In the genomic region with DNA sequence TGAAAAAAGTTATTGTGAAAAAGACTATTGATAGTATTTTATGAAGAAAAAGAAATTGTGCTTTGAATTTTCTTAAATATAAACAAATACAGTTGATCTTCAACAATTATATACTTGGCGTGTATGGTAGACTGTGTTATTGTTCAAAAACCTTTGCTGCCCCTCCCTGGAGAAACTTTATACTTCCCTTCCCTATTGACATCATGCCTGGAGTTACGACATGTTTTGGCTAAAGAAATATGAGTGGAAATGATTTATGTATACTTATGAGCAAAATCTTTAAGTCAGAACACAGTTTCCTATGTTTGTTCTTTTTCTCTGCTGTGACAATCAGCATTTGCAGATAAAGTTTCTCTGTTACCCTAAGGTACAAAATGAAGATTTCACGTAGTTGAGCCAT, we compare ENCODE assay signal across 11 cellular contexts.
DNase-seq lines count a peak whose midpoint lies in the region; ATAC-seq, FAIRE-seq and TF ChIP-seq lines count a peak whose summit lies in the region.
"Had no signal": no experiment of that assay in that cellular context is flagged by ENCODE, and none has a peak within 500 bp of the region (broad histone marks: within the 10 kb centered on the region; RNA-seq: fewer than 3 reads in every experiment).

No MANE protein-coding gene starts in this region.

- no peaks in the 10 kb centered on the region for H3K27me3 Mint-ChIP-seq in MCF 10A (ENCODE audit: insufficient read depth, unreplicated experiment)

- TF ChIP-seq POLR2A in breast epithelium (IDR thresholded peaks at IDR 0.05) (no peak), K562 (conservative IDR thresholded peaks at IDR 0.05) (no peak)

- peaks cover 5% of the 10 kb centered on the region for H3K36me3 Mint-ChIP-seq in MCF 10A (ENCODE audit: insufficient read depth, unreplicated experiment)
- H3K36me3 Mint-ChIP-seq: natural killer cell had no signal

- POLR2A ChIA-PET in MCF 10A (lab: Yijun Ruan, JAX): interaction anchor here (0.8 to 0.9 kb wide), 2 partner anchors 16 to 328 kb away, joined by 3 read pairs; no protein-coding TSS in a partner anchor
- POLR2A ChIA-PET in K562 (lab: Yijun Ruan, JAX): interaction anchor here (0.6 kb wide), 1 partner anchor 242 kb away, joined by 3 read pairs; no protein-coding TSS in a partner anchor

- no peak overlapping the region for H3K9ac ChIP-seq in K562 (ENCODE audit: insufficient read depth in 1 of 2, low read depth in 2 of 2, low read length in 2 of 2)
- H3K9ac ChIP-seq: BLaER1 treated with 17β-estradiol and CSF1 and Interleukin-3, amounts not matched to agents 10 nM and 100 nM had no signal

- 62% methylated on average over 3 of the region's 3 CpGs for WGBS in K562 (ENCODE audit: insufficient coverage, low coverage, missing lambda C conversion rate)
- WGBS in hepatocyte (ENCODE audit: low lambda C conversion rate, missing lambda C conversion rate): 54% methylated on average over 3 of the region's 3 CpGs

- H4K20me1 ChIP-seq in K562 (replicated peaks; ENCODE audit: control insufficient read depth, insufficient read depth, low read length): no peaks in the 10 kb centered on the region
- H4K20me1 ChIP-seq in hepatocyte (ENCODE audit: insufficient read depth, poor library complexity, severe bottlenecking): no peaks in the 10 kb centered on the region
- H4K20me1 ChIP-seq: BLaER1 treated with 17β-estradiol and CSF1 and Interleukin-3, amounts not matched to agents 10 nM and 100 nM had no signal

- H3K4me3 ChIP-seq in breast epithelium (no peak overlapping the region), K562 (no peak overlapping the region), hepatocyte (no peak overlapping the region), upper lobe of right lung (no peak overlapping the region)
- H3K4me3 ChIP-seq: BLaER1 treated with 17β-estradiol and CSF1 and Interleukin-3, amounts not matched to agents 10 nM and 100 nM had no signal

- H3K9me1 ChIP-seq in K562 (ENCODE audit: control insufficient read depth, insufficient read depth, low read length): no peaks in the 10 kb centered on the region

- H3K4me1 Mint-ChIP-seq in MCF 10A (ENCODE audit: insufficient read depth, unreplicated experiment): peaks cover 5% of the 10 kb centered on the region

- BruUV-seq in MCF 10A (replicated peaks; lab: Mats Ljungman, UMichigan) (no TSS peak), K562 (replicated peaks; lab: Mats Ljungman, UMichigan) (no TSS peak)

- H3K4me3 Mint-ChIP-seq in MCF 10A (ENCODE audit: unreplicated experiment): no peak overlapping the region
- H3K4me3 Mint-ChIP-seq: natural killer cell had no signal

- in situ Hi-C loops in K562 (cut with MboI): loop anchor here (10.0 kb wide), 1 partner anchor 417 kb away; no protein-coding TSS in a partner anchor

- intact Hi-C loops in MCF 10A (cut with micrococcal nuclease) (loop anchor here (1.0 kb wide), 4 partner anchors 185 to 342 kb away; no protein-coding TSS in a partner anchor), breast epithelium (cut with DNase I; ENCODE audit: low total_unique reads) (no loop called here), K562 (cut with micrococcal nuclease) (no loop called here), upper lobe of right lung (cut with DNase I) (no loop called here)

- H3K79me2 ChIP-seq in K562 (ENCODE audit: control insufficient read depth, insufficient read depth, low read length): no peaks in the 10 kb centered on the region
- no peaks in the 10 kb centered on the region for H3K79me2 ChIP-seq in hepatocyte

- H3K27ac Mint-ChIP-seq in MCF 10A (ENCODE audit: low read depth, unreplicated experiment): no peak overlapping the region
- H3K27ac Mint-ChIP-seq: natural killer cell had no signal

- H3K27ac ChIP-seq in breast epithelium (no peak overlapping the region), K562 (ENCODE audit: extremely low read depth, low read depth, low read length) (no peak overlapping the region), hepatocyte (peak overlapping the region; percentile 15), upper lobe of right lung (no peak overlapping the region)
- H3K27ac ChIP-seq: BLaER1 treated with 17β-estradiol and CSF1 and Interleukin-3, amounts not matched to agents 10 nM and 100 nM had no signal

- TF ChIP-seq RAD21 in K562 (CRISPR knock-in tag; conservative IDR thresholded peaks at IDR 0.05 in 1 of 2, IDR thresholded peaks at IDR 0.05 in 1 of 2): peak; percentile 65 to 72

- no peak for TF ChIP-seq EP300 in K562 (IDR thresholded peaks at IDR 0.05; ENCODE audit: low read length)

- H3K9me3 ChIP-seq in breast epithelium (no peaks in the 10 kb centered on the region), K562 (replicated peaks; ENCODE audit: control insufficient read depth, insufficient read depth, low read depth, low read length) (no peaks in the 10 kb centered on the region; the same call in 1 of the 2 replicates), hepatocyte (ENCODE audit: low read depth) (no peaks in the 10 kb centered on the region), upper lobe of right lung (no peaks in the 10 kb centered on the region)

- no peaks in the 10 kb centered on the region for H3K9me2 ChIP-seq in hepatocyte (replicated peaks; ENCODE audit: insufficient read depth)

- H3K36me3 ChIP-seq in breast epithelium: no peaks in the 10 kb centered on the region
- H3K36me3 ChIP-seq in K562 (ENCODE audit: control insufficient read depth, insufficient read depth, low read length): no peaks in the 10 kb centered on the region
- H3K36me3 ChIP-seq in hepatocyte (replicated peaks; ENCODE audit: insufficient read depth, low read depth): no peaks in the 10 kb centered on the region
- no peaks in the 10 kb centered on the region for H3K36me3 ChIP-seq in upper lobe of right lung

- H3K27me3 ChIP-seq in breast epithelium: no peaks in the 10 kb centered on the region
- H3K27me3 ChIP-seq in K562 (ENCODE audit: control insufficient read depth in 2 of 2, insufficient read depth in 2 of 2, low read length in 2 of 2): no peaks in the 10 kb centered on the region
- H3K27me3 ChIP-seq in hepatocyte: no peaks in the 10 kb centered on the region
- no peaks in the 10 kb centered on the region for H3K27me3 ChIP-seq in upper lobe of right lung
- H3K27me3 ChIP-seq: BLaER1 treated with 17β-estradiol and CSF1 and Interleukin-3, amounts not matched to agents 10 nM and 100 nM had no signal

- H3K4me1 ChIP-seq in breast epithelium (no peaks in the 10 kb centered on the region), K562 (replicated peaks in 1 of 2; ENCODE audit: control insufficient read depth in 2 of 2, insufficient read depth in 2 of 2, low read length in 2 of 2) (no peaks in the 10 kb centered on the region), hepatocyte (ENCODE audit: insufficient read depth) (no peaks in the 10 kb centered on the region), upper lobe of right lung (peaks cover 6% of the 10 kb centered on the region)
- H3K4me1 ChIP-seq: BLaER1 treated with 17β-estradiol and CSF1 and Interleukin-3, amounts not matched to agents 10 nM and 100 nM had no signal

- CTCF ChIA-PET in MCF 10A (lab: Yijun Ruan, JAX) (interaction anchor here (0.7 to 3.4 kb wide), 22 partner anchors 9 to 1261 kb away, joined by 3 to 51 read pairs (median 4); a partner anchor contains a TSS), K562 (lab: Yijun Ruan, JAX; ENCODE audit: low intra/inter-chr PET ratio) (interaction anchor here (0.9 to 1.5 kb wide), 2 partner anchors 145 to 343 kb away, joined by 3 to 7 read pairs; no protein-coding TSS in a partner anchor)

- H3K4me2 ChIP-seq in K562 (ENCODE audit: insufficient read depth, low read length): no peak overlapping the region
- H3K4me2 ChIP-seq in hepatocyte: peak overlapping the region; percentile 23
- H3K4me2 ChIP-seq: BLaER1 treated with 17β-estradiol and CSF1 and Interleukin-3, amounts not matched to agents 10 nM and 100 nM had no signal

- H2AFZ ChIP-seq in K562 (ENCODE audit: low read depth, low read length): no peak overlapping the region
- no peak overlapping the region for H2AFZ ChIP-seq in hepatocyte

- TF ChIP-seq CTCF in MCF 10A (IDR thresholded peaks at IDR 0.05; ENCODE audit: unreplicated experiment) (peak; percentile 29), breast epithelium (IDR thresholded peaks at IDR 0.05) (peak in 1 of 3 donors; percentile 20), K562 (IDR thresholded peaks at IDR 0.05 in 2 of 3, conservative IDR thresholded peaks at IDR 0.05 in 1 of 3; ENCODE audit: insufficient read depth in 2 of 3, low read depth in 1 of 3, low read length in 3 of 3) (peak in 1 of 3 experiments; percentile 44; a peak in 2 of 6 replicates), hepatocyte (IDR thresholded peaks at IDR 0.05; ENCODE audit: poor library complexity) (peak; percentile 35), upper lobe of right lung (IDR thresholded peaks at IDR 0.05) (peak; percentile 35)

- DNase-seq in MCF 10A (ENCODE audit: unreplicated experiment) (peak; percentile 85), breast epithelium (ENCODE audit: low spot score in 2 of 2) (no peak), K562 (ENCODE audit: extremely low read depth in 1 of 4, low spot score in 3 of 4) (peak in 2 of 4 experiments; percentile 12 to 27), hepatocyte (ENCODE audit: low spot score) (peak; percentile 18), upper lobe of right lung (no peak), Ammon's horn (ENCODE audit: low spot score) (no peak), DMS153 (lab: John Stamatoyannopoulos, UW) (no peak)
- DNase-seq: natural killer cell, NCI-H187 had no signal

- ATAC-seq in K562 (peak; percentile 85), upper lobe of right lung (peak; percentile 69), HG02588 (IDR thresholded peaks at IDR 0.05; ENCODE audit: unreplicated experiment) (no peak)
- ATAC-seq: natural killer cell had no signal

- FAIRE-seq in K562 (lab: Jason Lieb, UNC): peak; percentile 35

- H3K9me3 Mint-ChIP-seq in MCF 10A (ENCODE audit: unreplicated experiment): no peaks in the 10 kb centered on the region
- H3K9me3 Mint-ChIP-seq: natural killer cell had no signal

TF ChIP-seq in K562, 482 proteins besides CTCF, POLR2A, EP300 and RAD21 (continues in another document):
- TF ChIP-seq SMARCC2 (IDR thresholded peaks at IDR 0.05; ENCODE audit: low read depth) (no peak), SIX5 (IDR thresholded peaks at IDR 0.05; ENCODE audit: borderline replicate concordance in 1 of 2, insufficient read depth in 1 of 2, low read depth in 1 of 2, low read length in 2 of 2) (no peak), MEIS2 (IDR thresholded peaks at IDR 0.05; ENCODE audit: partially characterized antibody) (peak; percentile 88), ZNF354B (CRISPR knock-in tag; IDR thresholded peaks at IDR 0.05) (no peak), HMGN3 (IDR thresholded peaks at IDR 0.05; ENCODE audit: borderline replicate concordance, extremely low read depth, insufficient read length, low read depth, low read length) (no peak)

Comparison
In these comparisons a context has a peak if more than half of its experiments do, and no peak if none do; other contexts are left out.
1. DNase-seq: peak in MCF 10A (single experiment) and hepatocyte (single experiment); none in breast epithelium (0 of 2), upper lobe of right lung (single experiment), Ammon's horn (single experiment) and DMS153 (single experiment).